23 cellular contexts compared by ENCODE assay signal in the genomic region with DNA sequence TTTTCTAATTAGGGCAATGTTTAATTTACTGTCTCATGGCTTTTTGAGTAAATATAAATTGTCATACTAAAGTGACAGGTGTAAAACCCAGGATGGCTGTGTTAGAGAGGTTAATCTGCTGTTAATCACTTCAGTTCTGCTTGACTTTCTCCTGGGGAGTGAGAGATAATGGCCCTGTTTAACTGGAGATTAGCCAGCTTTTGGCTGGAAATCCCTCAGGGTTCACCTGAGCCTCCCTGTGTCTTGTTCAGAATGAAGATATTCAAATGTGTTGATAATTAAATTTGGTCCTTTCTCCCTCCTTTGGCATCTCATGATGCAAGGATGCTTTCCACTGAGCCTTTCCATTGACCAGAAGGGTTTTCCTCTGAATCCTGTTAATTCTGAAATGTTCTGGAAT.
DNase-seq lines count a peak whose midpoint lies in the region; ATAC-seq, FAIRE-seq and TF ChIP-seq lines count a peak whose summit lies in the region.
"Had no signal": no experiment of that assay in that cellular context is flagged by ENCODE, and none has a peak within 500 bp of the region (broad histone marks: within the 10 kb centered on the region; RNA-seq: fewer than 3 reads in every experiment).

No MANE protein-coding gene starts in this region.

- POLR2A ChIA-PET in CD8-positive, alpha-beta T cell (lab: Charles Lee): no interaction called here

- no peaks in the 10 kb centered on the region for H3K27me3 Mint-ChIP-seq in CD8-positive, alpha-beta T cell (ENCODE audit: low read depth)
- H3K27me3 Mint-ChIP-seq: B cell; CD4-positive, CD25-positive, alpha-beta regulatory T cell had no signal

- intact Hi-C loops in CD8-positive, alpha-beta T cell (cut with DNase I, micrococcal nuclease): no loop called here
- intact Hi-C loops in esophagus muscularis mucosa (cut with DNase I): no loop called here

- no peak overlapping the region for H3K4me3 ChIP-seq in WERI-Rb-1 (ENCODE audit: low read depth, low read length)
- H3K4me3 ChIP-seq in CD8-positive, alpha-beta T cell (ENCODE audit: low read depth, low read length): no peak overlapping the region
- H3K4me3 ChIP-seq in esophagus muscularis mucosa: no peak overlapping the region
- H3K4me3 ChIP-seq: K562 had no signal

- no peak overlapping the region for H3K27ac Mint-ChIP-seq in CD8-positive, alpha-beta T cell
- H3K27ac Mint-ChIP-seq: B cell; CD4-positive, CD25-positive, alpha-beta regulatory T cell had no signal

- H3K36me3 ChIP-seq in WERI-Rb-1 (no peaks in the 10 kb centered on the region), esophagus muscularis mucosa (no peaks in the 10 kb centered on the region)
- H3K36me3 ChIP-seq in CD8-positive, alpha-beta T cell (ENCODE audit: insufficient read depth, low read length): no peaks in the 10 kb centered on the region

- H3K27me3 ChIP-seq in WERI-Rb-1 (ENCODE audit: insufficient read depth, low read depth, severe bottlenecking): peaks cover 23% of the 10 kb centered on the region
- no peaks in the 10 kb centered on the region for H3K27me3 ChIP-seq in CD8-positive, alpha-beta T cell (ENCODE audit: insufficient read depth, low read length)
- H3K27me3 ChIP-seq in esophagus muscularis mucosa: no peaks in the 10 kb centered on the region

- H3K4me3 Mint-ChIP-seq in CD8-positive, alpha-beta T cell: no peak overlapping the region
- H3K4me3 Mint-ChIP-seq: B cell; CD4-positive, CD25-positive, alpha-beta regulatory T cell had no signal

- CTCF ChIA-PET in CD8-positive, alpha-beta T cell (lab: Charles Lee): no interaction called here

- no peak overlapping the region for H3K27ac ChIP-seq in WERI-Rb-1
- H3K27ac ChIP-seq in CD8-positive, alpha-beta T cell (ENCODE audit: low read depth, low read length): no peak overlapping the region
- no peak overlapping the region for H3K27ac ChIP-seq in esophagus muscularis mucosa (replicated peaks in 1 of 4)

- no peak for FAIRE-seq in H54 (lab: Jason Lieb, UNC)
- FAIRE-seq: GM12892, GM18507, H1, K562 had no signal

- no peaks in the 10 kb centered on the region for H3K36me3 Mint-ChIP-seq in CD8-positive, alpha-beta T cell
- H3K36me3 Mint-ChIP-seq: CD4-positive, CD25-positive, alpha-beta regulatory T cell had no signal

- H3K4me1 Mint-ChIP-seq in CD8-positive, alpha-beta T cell (ENCODE audit: low read depth): no peaks in the 10 kb centered on the region
- H3K4me1 Mint-ChIP-seq: B cell; CD4-positive, CD25-positive, alpha-beta regulatory T cell had no signal

- no peaks in the 10 kb centered on the region for H3K9me3 ChIP-seq in WERI-Rb-1 (ENCODE audit: severe bottlenecking)
- no peaks in the 10 kb centered on the region for H3K9me3 ChIP-seq in CD8-positive, alpha-beta T cell (ENCODE audit: low read length)
- no peaks in the 10 kb centered on the region for H3K9me3 ChIP-seq in esophagus muscularis mucosa

- no peak for TF ChIP-seq POLR2A in H54 (IDR thresholded peaks at IDR 0.05; ENCODE audit: low read depth, low read length)
- TF ChIP-seq POLR2A in esophagus muscularis mucosa (IDR thresholded peaks at IDR 0.05; ENCODE audit: low read depth): no peak

- ATAC-seq in CD8-positive, alpha-beta T cell: no peak
- ATAC-seq: K562, PC-3, SK-N-SH treated with all-trans-retinoic acid at 6 μM for 48 hours had no signal

- peaks cover 10% of the 10 kb centered on the region for H3K9me3 Mint-ChIP-seq in CD8-positive, alpha-beta T cell

- no peaks in the 10 kb centered on the region for H3K4me1 ChIP-seq in CD8-positive, alpha-beta T cell (ENCODE audit: insufficient read depth, low read length)
- no peaks in the 10 kb centered on the region for H3K4me1 ChIP-seq in esophagus muscularis mucosa

- DNase-seq in COR-L47 (lab: John Stamatoyannopoulos, UW) (peak; percentile 76), NCI-H146 treated with DMSO at 0.1 percent for 48 hours (lab: John Stamatoyannopoulos, UW; ENCODE audit: unreplicated experiment) (peak; percentile 53), NCI-H69 (lab: John Stamatoyannopoulos, UW) (peak; percentile 66), WERI-Rb-1 (peak; percentile 48), H4 (ENCODE audit: low spot score) (no peak), H54 (ENCODE audit: insufficient read length, low spot score) (no peak), esophagus muscularis mucosa (ENCODE audit: extremely low spot score) (no peak)
- DNase-seq in CD8-positive, alpha-beta T cell: no peak
- DNase-seq: 8988T; CD4-positive, CD25-positive, alpha-beta regulatory T cell; DMS53; NCI-H2107; NCI-H510A; PC-3; RPMI8226; SHP77 treated with DMSO at 0.1 percent for 48 hours; T-helper 1 cell had no signal

- no peak for TF ChIP-seq EP300 in esophagus muscularis mucosa (IDR thresholded peaks at IDR 0.05)

- TF ChIP-seq CTCF in WERI-Rb-1 (IDR thresholded peaks at IDR 0.05; ENCODE audit: low read depth, low read length) (no peak), esophagus muscularis mucosa (IDR thresholded peaks at IDR 0.05) (no peak)
- TF ChIP-seq CTCF in CD8-positive, alpha-beta T cell (IDR thresholded peaks at IDR 0.05): no peak

Comparison
In these comparisons a context has a peak if more than half of its experiments do, and no peak if none do; other contexts are left out.
1. DNase-seq: peak in COR-L47 (single experiment), NCI-H146 treated with DMSO at 0.1 percent for 48 hours (single experiment), NCI-H69 (single experiment) and WERI-Rb-1 (single experiment); none in H4 (single experiment), H54 (single experiment), CD8-positive, alpha-beta T cell (0 of 7) and esophagus muscularis mucosa (single experiment).